13 cellular contexts compared by ENCODE assay signal in the genomic region with DNA sequence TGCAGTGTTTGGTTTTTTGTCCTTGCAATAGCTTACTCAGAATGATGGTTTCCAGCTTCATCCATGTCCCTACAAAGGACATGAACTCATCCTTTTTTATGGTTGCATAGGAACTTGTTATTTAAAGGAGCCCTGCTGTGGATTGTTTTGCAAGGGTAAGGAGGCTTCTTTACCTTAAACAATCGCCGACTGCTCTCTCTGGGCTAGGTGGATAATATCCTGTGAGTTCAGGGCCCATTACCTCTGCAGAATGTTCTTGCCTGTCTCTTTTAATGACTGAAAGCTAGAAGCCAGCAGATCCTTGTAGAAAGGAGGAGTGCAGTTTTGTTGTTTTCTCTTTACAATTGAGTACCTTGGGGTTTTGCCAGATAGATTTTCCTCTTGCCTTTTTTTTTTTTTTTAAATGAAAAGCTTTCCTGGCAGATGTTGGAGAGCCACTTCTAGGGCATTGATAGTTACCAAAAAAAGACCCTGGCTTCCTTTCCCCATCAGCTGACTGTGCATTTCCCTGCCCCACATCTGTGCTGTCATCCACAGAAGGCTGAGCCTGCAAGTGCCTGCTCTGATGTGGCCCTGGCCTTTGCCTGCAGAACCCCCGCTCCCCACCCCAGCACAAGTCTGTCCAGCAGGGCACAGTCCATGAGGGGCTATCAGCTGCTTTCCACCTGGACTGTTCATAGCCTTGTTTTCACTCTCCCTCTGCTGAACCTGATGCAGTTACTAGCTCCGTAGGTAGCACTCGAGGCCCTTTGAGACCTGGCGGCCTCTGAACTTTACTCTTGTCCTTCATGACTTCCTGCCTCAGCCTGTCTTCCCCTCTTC.
DNase-seq lines count a peak whose midpoint lies in the region; ATAC-seq and TF ChIP-seq lines count a peak whose summit lies in the region.
"Had no signal": no experiment of that assay in that cellular context is flagged by ENCODE, and none has a peak within 500 bp of the region (broad histone marks: within the 10 kb centered on the region; RNA-seq: fewer than 3 reads in every experiment).

No MANE protein-coding gene starts in this region.

- no peaks in the 10 kb centered on the region for H3K27me3 Mint-ChIP-seq in WTC11 (ENCODE audit: low read depth)

- POLR2A ChIA-PET in WTC11 (lab: Charles Lee), result no interaction called here

- no peaks in the 10 kb centered on the region for H3K27me3 ChIP-seq in thyroid gland
- no peaks in the 10 kb centered on the region for H3K27me3 ChIP-seq in brain microvascular endothelial cell (replicated peaks)
- H3K27me3 ChIP-seq: colonic mucosa had no signal

- 28 to 41% methylated on average over 6 of the region's 6 CpGs for WGBS in thyroid gland, 2 donors

- peaks cover 18 to 21% of the 10 kb centered on the region in 2 donors for H3K4me1 ChIP-seq in thyroid gland
- H3K4me1 ChIP-seq: colonic mucosa had no signal

- DNase-seq in NCI-H1417 (lab: John Stamatoyannopoulos, UW) (peak in 2 of 3 experiments; percentile 17 to 74), NCI-H1417 treated with DMSO at 0.1 percent for 48 hours (lab: John Stamatoyannopoulos, UW) (no peak), WTC11 (ENCODE audit: low spot score) (no peak), iPS-NIHi7 (ENCODE audit: extremely low spot score) (peak; percentile 49), thyroid gland (peak; percentile 69 to 71), brain microvascular endothelial cell (no peak), coronary artery (ENCODE audit: low spot score) (no peak), HT-29 (ENCODE audit: low spot score) (no peak)
- DNase-seq: 8988T; activated naive CD4-positive, alpha-beta T cell; colonic mucosa; hippocampal formation; SHP77 had no signal

- H3K4me3 ChIP-seq in thyroid gland (replicated peaks in 1 of 3) (no peak overlapping the region), brain microvascular endothelial cell (ENCODE audit: low read depth, low read length) (no peak overlapping the region), coronary artery (no peak overlapping the region)
- H3K4me3 ChIP-seq: colonic mucosa had no signal

- CTCF ChIA-PET in WTC11 (lab: Charles Lee), result interaction anchor here (0.6 to 1.0 kb wide), 4 partner anchors 19 to 557 kb away, joined by 3 to 5 read pairs (median 4); no protein-coding TSS in a partner anchor

- H3K36me3 ChIP-seq in thyroid gland, result no peaks in the 10 kb centered on the region
- H3K36me3 ChIP-seq in brain microvascular endothelial cell (replicated peaks), result no peaks in the 10 kb centered on the region
- H3K36me3 ChIP-seq: colonic mucosa had no signal

- peaks cover 36% of the 10 kb centered on the region for H3K4me1 Mint-ChIP-seq in WTC11

- H3K27ac ChIP-seq in thyroid gland (peak overlapping the region in 2 of 3 donors; percentile 43 to 50), brain microvascular endothelial cell (no peak overlapping the region), coronary artery (no peak overlapping the region)
- H3K27ac ChIP-seq: colonic mucosa had no signal

- H3K9me3 ChIP-seq in thyroid gland, result no peaks in the 10 kb centered on the region
- H3K9me3 ChIP-seq: colonic mucosa had no signal

- H3K36me3 Mint-ChIP-seq in WTC11, result peaks cover 15% of the 10 kb centered on the region

- TF ChIP-seq POLR2A in thyroid gland (IDR thresholded peaks at IDR 0.05), result no peak

- peak; percentile 81 for ATAC-seq in WTC11

- intact Hi-C loops in thyroid gland (cut with DNase I), result no loop called here

- in situ Hi-C loops in brain microvascular endothelial cell (cut with HindIII; ENCODE audit: low pct_ligation_motif_present, low sequenced_read_pairs), result no loop called here

- H3K9me3 Mint-ChIP-seq in WTC11, result peaks cover 17% of the 10 kb centered on the region

- H3K27ac Mint-ChIP-seq in WTC11, result peak overlapping the region; percentile 69

- TF ChIP-seq CTCF in WTC11 (IDR thresholded peaks at IDR 0.05), result no peak
- peak in 1 of 6 experiments; percentile 14 for TF ChIP-seq CTCF in thyroid gland (IDR thresholded peaks at IDR 0.05)
- no peak for TF ChIP-seq CTCF in brain microvascular endothelial cell (IDR thresholded peaks at IDR 0.05; ENCODE audit: low read depth, low read length, missing control alignments)
- no peak for TF ChIP-seq CTCF in coronary artery (IDR thresholded peaks at IDR 0.05)

- peak overlapping the region; percentile 8 for H3K4me3 Mint-ChIP-seq in WTC11

TF ChIP-seq in WTC11, 78 proteins besides CTCF, POLR2A, EP300 and RAD21:
- TF ChIP-seq NFATC4 (CRISPR knock-in tag; IDR thresholded peaks at IDR 0.05), result no peak
- TF ChIP-seq ZNF671 (CRISPR knock-in tag; IDR thresholded peaks at IDR 0.05), result no peak
- no peak for TF ChIP-seq ZNF121 (CRISPR knock-in tag; IDR thresholded peaks at IDR 0.05)
- TF ChIP-seq SOX15 (CRISPR knock-in tag; IDR thresholded peaks at IDR 0.05), result no peak
- TF ChIP-seq, protein P1, sequence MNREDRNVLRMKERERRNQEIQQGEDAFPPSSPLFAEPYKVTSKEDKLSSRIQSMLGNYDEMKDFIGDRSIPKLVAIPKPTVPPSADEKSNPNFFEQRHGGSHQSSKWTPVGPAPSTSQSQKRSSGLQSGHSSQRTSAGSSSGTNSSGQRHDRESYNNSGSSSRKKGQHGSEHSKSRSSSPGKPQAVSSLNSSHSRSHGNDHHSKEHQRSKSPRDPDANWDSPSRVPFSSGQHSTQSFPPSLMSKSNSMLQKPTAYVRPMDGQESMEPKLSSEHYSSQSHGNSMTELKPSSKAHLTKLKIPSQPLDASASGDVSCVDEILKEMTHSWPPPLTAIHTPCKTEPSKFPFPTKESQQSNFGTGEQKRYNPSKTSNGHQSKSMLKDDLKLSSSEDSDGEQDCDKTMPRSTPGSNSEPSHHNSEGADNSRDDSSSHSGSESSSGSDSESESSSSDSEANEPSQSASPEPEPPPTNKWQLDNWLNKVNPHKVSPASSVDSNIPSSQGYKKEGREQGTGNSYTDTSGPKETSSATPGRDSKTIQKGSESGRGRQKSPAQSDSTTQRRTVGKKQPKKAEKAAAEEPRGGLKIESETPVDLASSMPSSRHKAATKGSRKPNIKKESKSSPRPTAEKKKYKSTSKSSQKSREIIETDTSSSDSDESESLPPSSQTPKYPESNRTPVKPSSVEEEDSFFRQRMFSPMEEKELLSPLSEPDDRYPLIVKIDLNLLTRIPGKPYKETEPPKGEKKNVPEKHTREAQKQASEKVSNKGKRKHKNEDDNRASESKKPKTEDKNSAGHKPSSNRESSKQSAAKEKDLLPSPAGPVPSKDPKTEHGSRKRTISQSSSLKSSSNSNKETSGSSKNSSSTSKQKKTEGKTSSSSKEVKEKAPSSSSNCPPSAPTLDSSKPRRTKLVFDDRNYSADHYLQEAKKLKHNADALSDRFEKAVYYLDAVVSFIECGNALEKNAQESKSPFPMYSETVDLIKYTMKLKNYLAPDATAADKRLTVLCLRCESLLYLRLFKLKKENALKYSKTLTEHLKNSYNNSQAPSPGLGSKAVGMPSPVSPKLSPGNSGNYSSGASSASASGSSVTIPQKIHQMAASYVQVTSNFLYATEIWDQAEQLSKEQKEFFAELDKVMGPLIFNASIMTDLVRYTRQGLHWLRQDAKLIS (CRISPR knock-in tag; IDR thresholded peaks at IDR 0.05; ENCODE audit: borderline replicate concordance), result no peak
- TF ChIP-seq, protein P2, sequence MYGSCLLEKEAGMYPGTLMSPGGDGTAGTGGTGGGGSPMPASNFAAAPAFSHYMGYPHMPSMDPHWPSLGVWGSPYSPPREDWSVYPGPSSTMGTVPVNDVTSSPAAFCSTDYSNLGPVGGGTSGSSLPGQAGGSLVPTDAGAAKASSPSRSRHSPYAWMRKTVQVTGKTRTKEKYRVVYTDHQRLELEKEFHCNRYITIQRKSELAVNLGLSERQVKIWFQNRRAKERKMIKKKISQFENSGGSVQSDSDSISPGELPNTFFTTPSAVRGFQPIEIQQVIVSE (CRISPR knock-in tag; IDR thresholded peaks at IDR 0.05; ENCODE audit: borderline replicate concordance), result no peak
- no peak for TF ChIP-seq NR2C2 (CRISPR knock-in tag; IDR thresholded peaks at IDR 0.05)

Comparison
In these comparisons a context has a peak if more than half of its experiments do, and no peak if none do; other contexts are left out.
1. DNase-seq: peak in NCI-H1417 (2 of 3), iPS-NIHi7 (single experiment) and thyroid gland (2 of 2); none in NCI-H1417 treated with DMSO at 0.1 percent for 48 hours (single experiment), WTC11 (single experiment), brain microvascular endothelial cell (single experiment), coronary artery (single experiment) and HT-29 (single experiment).
2. H3K27ac ChIP-seq: peak in thyroid gland (2 of 3); none in brain microvascular endothelial cell (single experiment) and coronary artery (0 of 2).